ENCODE assay signal across 8 cellular contexts in the genomic region with DNA sequence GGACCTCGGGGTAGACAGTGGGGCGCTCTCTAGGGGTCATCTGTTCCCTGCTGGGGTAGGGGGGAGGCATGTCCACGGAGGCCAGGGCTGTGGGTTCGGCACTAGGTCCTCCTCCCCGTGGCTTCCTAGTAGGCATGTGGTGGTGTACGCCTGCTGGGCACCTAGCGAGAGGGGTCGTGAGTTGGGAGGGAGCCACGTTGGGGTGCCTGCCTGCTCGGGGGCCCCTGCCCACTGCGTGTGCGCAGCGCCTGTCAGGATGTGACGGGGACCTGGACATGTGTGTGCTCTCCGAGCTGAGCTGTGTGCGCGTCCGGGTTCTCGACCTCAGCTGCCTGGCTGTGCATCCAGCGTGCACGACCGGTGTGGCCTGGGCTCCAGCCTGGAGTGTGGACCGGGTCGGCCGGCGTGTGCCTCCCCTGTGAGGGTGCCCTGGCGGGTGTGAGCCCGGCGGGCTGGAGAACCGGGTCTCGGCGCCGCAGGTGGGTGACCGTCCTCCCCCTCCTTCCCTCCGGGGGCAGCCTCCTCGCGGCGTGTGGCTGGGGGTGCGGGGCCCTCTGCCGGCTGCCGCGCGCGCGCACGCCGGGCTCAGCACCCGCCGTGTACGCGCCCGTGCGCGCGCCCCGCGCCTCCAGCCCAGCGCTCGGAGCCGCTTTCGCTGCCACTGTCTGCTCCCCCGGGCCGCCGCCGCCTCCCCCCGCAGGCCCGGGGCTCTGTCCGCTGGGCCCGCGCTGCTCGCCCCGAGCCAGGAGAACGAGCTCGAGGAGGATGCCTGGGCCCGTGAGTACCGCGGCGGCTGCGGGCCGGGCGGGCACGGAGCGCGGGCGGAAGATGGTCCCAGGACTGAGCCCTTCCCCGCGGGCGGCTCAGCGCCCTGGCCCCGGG. TPM values are rescaled to one million over a fixed set of nuclear protein-coding genes. Genes with fewer than 3 reads are reported as not detected.
DNase-seq lines count a peak whose midpoint lies in the region; ATAC-seq, FAIRE-seq and TF ChIP-seq lines count a peak whose summit lies in the region.

A gene with protein sequence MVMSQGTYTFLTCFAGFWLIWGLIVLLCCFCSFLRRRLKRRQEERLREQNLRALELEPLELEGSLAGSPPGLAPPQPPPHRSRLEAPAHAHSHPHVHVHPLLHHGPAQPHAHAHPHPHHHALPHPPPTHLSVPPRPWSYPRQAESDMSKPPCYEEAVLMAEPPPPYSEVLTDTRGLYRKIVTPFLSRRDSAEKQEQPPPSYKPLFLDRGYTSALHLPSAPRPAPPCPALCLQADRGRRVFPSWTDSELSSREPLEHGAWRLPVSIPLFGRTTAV (plus strand): TSS at position 631 of the 882 bp plus-strand sequence. CDS start 8,254 bp downstream, outside the sequence.

- DNase-seq in DND-41 (peak; percentile 73), HuH-7.5 (ENCODE audit: low spot score) (peak; percentile 96), SK-N-MC (ENCODE audit: low read depth, low spot score) (no peak), Right ventricle myocardium superior (peak; percentile 79), pancreas (peak in 4 of 6 donors; percentile 62 to 88 (median 74)), COLO829 (ENCODE audit: low spot score) (no peak)

- peak within 1 kb of the TSS; percentile 67 for H2AFZ ChIP-seq in DND-41 (ENCODE audit: low read depth, low read length)

- H3K9me3 ChIP-seq in DND-41 (ENCODE audit: insufficient read depth, low read length, severe bottlenecking) (no peaks in the 10 kb centered on the region), SK-N-MC (ENCODE audit: low read depth, low read length) (no peaks in the 10 kb centered on the region), pancreas (no peaks in the 10 kb centered on the region)

- no peaks in the 10 kb centered on the region for H3K27me3 Mint-ChIP-seq in activated naive CD8-positive, alpha-beta T cell

- peak within 1 kb of the TSS; percentile 87 for H3K4me3 Mint-ChIP-seq in activated naive CD8-positive, alpha-beta T cell

- H3K36me3 ChIP-seq in DND-41 (ENCODE audit: insufficient read depth, low read length) (peaks cover 12% of the 10 kb centered on the region), SK-N-MC (ENCODE audit: insufficient read depth, low read length) (no peaks in the 10 kb centered on the region), pancreas (no peaks in the 10 kb centered on the region)

- no peaks in the 10 kb centered on the region for H3K79me2 ChIP-seq in DND-41 (ENCODE audit: insufficient read depth, low read length)

- 1% methylated on average over 43 to 90 of the region's 90 CpGs for WGBS in pancreas, 2 donors

- H3K27ac Mint-ChIP-seq in activated naive CD8-positive, alpha-beta T cell = peak within 1 kb of the TSS; percentile 93

- H3K9me3 Mint-ChIP-seq in activated naive CD8-positive, alpha-beta T cell (ENCODE audit: low read depth) = no peaks in the 10 kb centered on the region

- H3K9ac ChIP-seq in DND-41 (ENCODE audit: low read depth, low read length) = peak within 1 kb of the TSS; percentile 62
- peak within 1 kb of the TSS; percentile 70 for H3K9ac ChIP-seq in SK-N-MC (ENCODE audit: insufficient read length)

- intact Hi-C loops in Right ventricle myocardium superior (cut with DNase I) = no loop called here
- intact Hi-C loops in pancreas (cut with DNase I) = no loop called here

- TF ChIP-seq CTCF in DND-41 (IDR thresholded peaks at IDR 0.05; ENCODE audit: borderline replicate concordance, extremely low read depth, low read length, poor library complexity, severe bottlenecking) = peak; percentile 20
- TF ChIP-seq CTCF in pancreas (IDR thresholded peaks at IDR 0.05) = no peak

- H3K4me1 ChIP-seq in DND-41 (ENCODE audit: insufficient read depth, low read length) (peaks cover 23% of the 10 kb centered on the region), pancreas (peaks cover 4 to 12% (median 8%) of the 10 kb centered on the region in 3 donors)

- peaks cover 49% of the 10 kb centered on the region for H3K27me3 ChIP-seq in DND-41 (ENCODE audit: insufficient read depth, low read length, poor library complexity)
- no peaks in the 10 kb centered on the region for H3K27me3 ChIP-seq in pancreas

- no peaks in the 10 kb centered on the region for H3K36me3 Mint-ChIP-seq in activated naive CD8-positive, alpha-beta T cell

- H3K4me1 Mint-ChIP-seq in activated naive CD8-positive, alpha-beta T cell (ENCODE audit: low read depth) = peaks cover 41% of the 10 kb centered on the region

- H3K27ac ChIP-seq in DND-41 (ENCODE audit: low read length) (no peak within 1 kb of the TSS), SK-N-MC (no peak within 1 kb of the TSS), pancreas (peak within 1 kb of the TSS in 3 of 4 donors; percentile 16 to 58 (median 19))

- H3K4me2 ChIP-seq in DND-41 (ENCODE audit: insufficient read depth, low read length) = peak within 1 kb of the TSS; percentile 95

- FAIRE-seq in pancreas (lab: Jason Lieb, UNC) = no peak

- H4K20me1 ChIP-seq in DND-41 (ENCODE audit: insufficient read depth, low read length) = peaks cover 65% of the 10 kb centered on the region

- H3K4me3 ChIP-seq in DND-41 (ENCODE audit: low read depth in 1 of 2, low read length in 2 of 2) (peak within 1 kb of the TSS; percentile 22 to 61; a peak in 3 of 4 replicates), SK-N-MC (peak within 1 kb of the TSS; percentile 88), pancreas (peak within 1 kb of the TSS; percentile 37 to 72 (median 48))

- ATAC-seq in DND-41 (ENCODE audit: insufficient read depth, low read depth) (peak; percentile 59), GM21390 (IDR thresholded peaks at IDR 0.05; ENCODE audit: unreplicated experiment) (peak; percentile 51), Right ventricle myocardium superior (ENCODE audit: poor library complexity) (peak; percentile 69), pancreas (peak; percentile 53 to 80 (median 74))

RNA-seq across cellular contexts. Expression of the gene that starts here (rescaled TPM):
- total RNA-seq in Right ventricle myocardium superior = 0.59 TPM
- 1 to 10 TPM; 1.7 to 3.5 (median 2.5) TPM for total RNA-seq in pancreas
- 1 to 10 TPM; 2.8 to 3.2 TPM for polyA plus RNA-seq in pancreas

Comparison
In these comparisons a context has a peak if more than half of its experiments do, and no peak if none do; other contexts are left out.
1. Peak in DNase-seq and ATAC-seq in Right ventricle myocardium superior; RNA of the gene not detected or under 1 TPM.
2. DNase-seq: peak in DND-41 (single experiment), HuH-7.5 (single experiment) and pancreas (4 of 6); none in SK-N-MC (single experiment) and COLO829 (single experiment).
3. H3K27ac ChIP-seq: peak in pancreas (3 of 4); none in DND-41 (single experiment) and SK-N-MC (single experiment).
4. Peak in every context shown above with its lines, with median percentiles within 50 percentile points of each other: ATAC-seq and H3K4me3 ChIP-seq.